ENCODE assay signal across 8 cellular contexts in the genomic region with DNA sequence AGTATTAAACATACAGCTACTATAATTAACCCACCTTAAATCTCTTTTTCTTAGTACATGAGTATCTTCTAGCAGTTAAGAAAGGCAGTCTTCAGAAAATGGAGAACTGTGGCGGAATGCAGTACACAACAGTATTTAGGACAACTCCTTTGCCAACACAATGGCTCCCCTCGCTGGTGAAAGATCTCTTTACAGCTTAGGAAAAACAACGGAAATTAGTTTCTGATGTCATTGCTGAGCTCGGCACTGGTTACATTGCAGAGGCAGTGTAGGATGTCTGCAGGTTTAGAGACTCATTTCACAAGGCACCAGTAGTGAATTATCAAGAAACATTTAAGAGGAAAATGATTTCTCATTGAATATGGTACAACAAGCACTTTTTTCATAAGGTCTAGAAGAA. TPM values are rescaled to one million over a fixed set of nuclear protein-coding genes. Genes with fewer than 3 reads are reported as not detected.
DNase-seq lines count a peak whose midpoint lies in the region; ATAC-seq, FAIRE-seq and TF ChIP-seq lines count a peak whose summit lies in the region.

No MANE protein-coding gene starts in this region.

- no peak overlapping the region for H3K4me3 ChIP-seq in A673 (ENCODE audit: low read depth, low read length, poor library complexity, severe bottlenecking)
- no peak overlapping the region for H3K4me3 ChIP-seq in astrocyte of the cerebellum (ENCODE audit: low read depth, low read length)
- no peak overlapping the region for H3K4me3 ChIP-seq in kidney (ENCODE audit: low read length in 2 of 2)
- H3K4me3 ChIP-seq in upper lobe of right lung = no peak overlapping the region

- FAIRE-seq in G401.6 (lab: Jason Lieb, UNC) = peak; percentile 98
- FAIRE-seq in kidney (lab: Jason Lieb, UNC) = no peak

- H3K9me3 ChIP-seq in A673 (ENCODE audit: low read depth, low read length, poor library complexity, severe bottlenecking) (no peaks in the 10 kb centered on the region), kidney (ENCODE audit: control insufficient read depth in 1 of 2, low read length in 2 of 2) (no peaks in the 10 kb centered on the region), upper lobe of right lung (no peaks in the 10 kb centered on the region)

- peak; percentile 55 for ATAC-seq in upper lobe of right lung
- no peak for ATAC-seq in HG03439 (IDR thresholded peaks at IDR 0.05; ENCODE audit: unreplicated experiment)
- ATAC-seq in GM21447 (IDR thresholded peaks at IDR 0.05; ENCODE audit: unreplicated experiment) = no peak

- no peak overlapping the region for H3K9ac ChIP-seq in kidney (ENCODE audit: low read length in 2 of 2)

- TF ChIP-seq CTCF in A673 (conservative IDR thresholded peaks at IDR 0.05; ENCODE audit: low read depth, low read length) (peak; percentile 67), astrocyte of the cerebellum (IDR thresholded peaks at IDR 0.05; ENCODE audit: low read depth, low read length, missing control alignments) (peak; percentile 71), kidney (IDR thresholded peaks at IDR 0.05; ENCODE audit: borderline replicate concordance, extremely low read depth, insufficient read depth) (peak; percentile 18), upper lobe of right lung (IDR thresholded peaks at IDR 0.05) (peak; percentile 38)

- H3K27ac ChIP-seq in A673 (ENCODE audit: low read depth, low read length, poor library complexity, severe bottlenecking) (no peak overlapping the region), kidney (ENCODE audit: low read depth in 2 of 2, low read length in 2 of 2) (no peak overlapping the region), upper lobe of right lung (no peak overlapping the region)

- intact Hi-C loops in A673 (cut with micrococcal nuclease; ENCODE audit: unreplicated experiment) = loop anchor here (5.0 to 10.0 kb wide), 2 partner anchors 207 to 1915 kb away; no protein-coding TSS in a partner anchor
- intact Hi-C loops in kidney (cut with DNase I) = no loop called here
- intact Hi-C loops in upper lobe of right lung (cut with DNase I) = no loop called here

- CTCF ChIA-PET in A673 (lab: Charles Lee) = interaction anchor here (0.7 kb wide), 1 partner anchor 349 kb away, joined by 4 read pairs; no protein-coding TSS in a partner anchor

- H3K4me1 ChIP-seq in A673 (ENCODE audit: insufficient read depth, low read length, poor library complexity, severe bottlenecking) (no peaks in the 10 kb centered on the region), kidney (ENCODE audit: control insufficient read depth in 1 of 2, insufficient read depth in 1 of 2, low read depth in 1 of 2, low read length in 2 of 2) (no peaks in the 10 kb centered on the region), upper lobe of right lung (peaks cover 8% of the 10 kb centered on the region)

- peak; percentile 84 for DNase-seq in A673 (ENCODE audit: low spot score)
- peak; percentile 54 for DNase-seq in NCI-H460 (ENCODE audit: extremely low read depth, low read depth)
- peak; percentile 77 for DNase-seq in astrocyte of the cerebellum (ENCODE audit: low read depth)
- DNase-seq in kidney = no peak
- DNase-seq in upper lobe of right lung = no peak

- H3K36me3 ChIP-seq in A673 (ENCODE audit: insufficient read depth, low read length, poor library complexity, severe bottlenecking) (peaks cover 43% of the 10 kb centered on the region), kidney (ENCODE audit: control insufficient read depth in 1 of 2, insufficient read depth in 2 of 2, low read length in 2 of 2) (peaks cover 22 to 25% of the 10 kb centered on the region in 2 donors), upper lobe of right lung (peaks cover 71% of the 10 kb centered on the region)

- in situ Hi-C loops in astrocyte of the cerebellum (cut with HindIII; ENCODE audit: low sequenced_read_pairs) = loop anchor here (5.0 kb wide), 1 partner anchor 37 kb away; no protein-coding TSS in a partner anchor

- POLR2A ChIA-PET in A673 (lab: Charles Lee; ENCODE audit: low non-redundant PET) = no interaction called here

- H3K27me3 ChIP-seq in A673 (replicated peaks; ENCODE audit: insufficient read depth, low read depth, low read length, poor library complexity) (no peaks in the 10 kb centered on the region), upper lobe of right lung (no peaks in the 10 kb centered on the region)

- no TSS peak for BruUV-seq in A673 (replicated peaks; lab: Mats Ljungman, UMichigan)

RNA-seq across cellular contexts. Expression of a gene that starts 43.4 kb away (rescaled TPM):
- total RNA-seq in A673 (2021) = 186 and 197 TPM in 2 replicates
- total RNA-seq in NCI-H460 (2014; rRNA removed; shearing (Covaris generic)) = 173 and 177 TPM in 2 replicates
- 120 and 1,428 TPM in 2 replicates for polyA plus RNA-seq in NCI-H460 (2014; cell fraction: nucleus; rRNA removed)
- 52.5 TPM for total RNA-seq in kidney
- polyA plus RNA-seq in kidney (ENCODE audit: insufficient read depth, low read depth, low replicate concordance) = 70.4 TPM
- 53.1 TPM for total RNA-seq in upper lobe of right lung

Comparison
In these comparisons a context has a peak if more than half of its experiments do, and no peak if none do; other contexts are left out.
1. DNase-seq: peak in A673 (single experiment), NCI-H460 (single experiment) and astrocyte of the cerebellum (single experiment); none in kidney (single experiment) and upper lobe of right lung (single experiment).
2. CTCF ChIP-seq: peak in every context shown above with its lines; median percentile 71 in astrocyte of the cerebellum; 67 in A673; 38 in upper lobe of right lung; 18 in kidney.